Comparison of ENCODE assay signal across 8 cellular contexts in the genomic region with DNA sequence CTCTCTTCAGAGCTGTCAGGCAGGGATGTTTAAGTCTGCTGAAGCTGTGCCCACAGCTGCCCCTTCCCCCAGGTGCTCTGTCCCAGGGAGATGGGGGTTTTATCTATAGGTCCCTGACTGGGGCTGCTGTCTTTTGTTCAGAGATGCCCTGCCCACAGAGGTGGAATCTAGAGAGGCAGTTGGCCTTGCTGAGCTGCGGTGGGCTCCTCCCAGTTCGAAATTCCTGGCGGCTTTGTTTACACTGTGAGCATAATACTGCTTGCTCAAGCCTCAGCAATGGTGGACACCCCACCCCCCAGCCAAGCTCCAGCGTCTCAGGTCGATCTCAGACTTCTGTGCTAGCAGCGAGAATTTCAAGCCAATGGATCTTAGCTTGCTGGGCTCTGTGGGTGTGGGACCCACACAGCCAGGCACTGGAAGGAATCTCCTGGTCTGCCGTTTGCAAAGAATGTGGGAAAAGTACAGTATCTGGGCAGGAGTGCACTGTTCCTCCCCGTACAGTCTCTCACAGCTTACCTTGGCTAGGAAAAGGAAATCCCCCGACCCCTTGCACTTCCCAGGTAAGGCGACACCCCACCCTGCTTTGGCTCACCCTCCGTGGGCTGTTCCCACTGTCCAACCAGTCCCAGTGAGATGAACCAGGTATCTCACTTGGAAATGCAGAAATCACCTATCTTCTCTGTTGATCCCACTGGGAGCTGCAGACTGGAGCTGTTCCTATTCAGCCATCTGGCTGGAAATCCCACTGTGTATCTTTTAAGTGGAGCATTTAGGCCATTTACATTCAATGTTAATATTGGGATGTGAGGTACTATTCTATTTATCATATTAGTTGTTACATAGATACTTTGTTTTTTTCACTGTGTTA. TPM values are rescaled to one million over a fixed set of nuclear protein-coding genes. Genes with fewer than 3 reads are reported as not detected.
DNase-seq lines count a peak whose midpoint lies in the region; TF ChIP-seq lines count a peak whose summit lies in the region.
"Not testable (repeated sequence)": the region's sequence is repeated elsewhere in the genome, so short reads cannot be mapped to it uniquely, and the experiment has no call there.

No MANE protein-coding gene starts in this region.

- peak; percentile 59 for DNase-seq in Calu3
- peak; percentile 76 for DNase-seq in HT1080 (ENCODE audit: low read depth)
- peak; percentile 85 to 87 for DNase-seq in NCI-H526 (lab: John Stamatoyannopoulos, UW)
- peak; percentile 37 for DNase-seq in WERI-Rb-1
- DNase-seq in endodermal cell: peak; percentile 87
- DNase-seq in mesothelial cell of epicardium (ENCODE audit: low spot score in 2 of 2, unreplicated experiment in 2 of 2); smooth muscle cell (lab: John Stamatoyannopoulos, UW; ENCODE audit: unreplicated experiment): not testable (repeated sequence)

- H3K79me2 ChIP-seq in smooth muscle cell (ENCODE audit: low read depth): not testable (repeated sequence)

- H3K27ac ChIP-seq in WERI-Rb-1 (peak overlapping the region; percentile 33), endodermal cell (ENCODE audit: low read depth, low read length) (peak overlapping the region; percentile 24), smooth muscle cell (ENCODE audit: low read depth) (peak overlapping the region; percentile 39)

- H3K9me3 Mint-ChIP-seq in Calu3 (ENCODE audit: low read depth, unreplicated experiment); endodermal cell: not testable (repeated sequence)
- H3K9me3 Mint-ChIP-seq in mesothelial cell of epicardium: peaks cover 31% of the 10 kb centered on the region

- peak overlapping the region; percentile 83 for H3K4me2 ChIP-seq in smooth muscle cell

- H3K4me1 Mint-ChIP-seq in Calu3 (ENCODE audit: low read depth, unreplicated experiment); mesothelial cell of epicardium: not testable (repeated sequence)
- peaks cover 26% of the 10 kb centered on the region for H3K4me1 Mint-ChIP-seq in endodermal cell

- not testable (repeated sequence) for H3K9me3 ChIP-seq in WERI-Rb-1 (ENCODE audit: severe bottlenecking); smooth muscle cell (replicated peaks; ENCODE audit: low read depth)
- peaks cover 23% of the 10 kb centered on the region for H3K9me3 ChIP-seq in endodermal cell (ENCODE audit: control insufficient read depth, low read length)

- not testable (repeated sequence) for H3K27me3 ChIP-seq in WERI-Rb-1 (ENCODE audit: insufficient read depth, low read depth, severe bottlenecking); endodermal cell (ENCODE audit: control insufficient read depth, insufficient read depth, low read length, poor library complexity, severe bottlenecking); smooth muscle cell (ENCODE audit: low read depth)

- H3K4me3 Mint-ChIP-seq in Calu3 (ENCODE audit: low read depth, unreplicated experiment) (peak overlapping the region; percentile 32), endodermal cell (peak overlapping the region; percentile 52), mesothelial cell of epicardium (peak overlapping the region; percentile 72)

- H3K4me3 ChIP-seq in WERI-Rb-1 (ENCODE audit: low read depth, low read length) (peak overlapping the region; percentile 50), endodermal cell (ENCODE audit: low read length) (peak overlapping the region; percentile 78), iPS-11a (ENCODE audit: low read depth, low read length) (peak overlapping the region; percentile 10), smooth muscle cell (peak overlapping the region; percentile 50)

- not testable (repeated sequence) for TF ChIP-seq CTCF in Calu3 (IDR thresholded peaks at IDR 0.05; ENCODE audit: unreplicated experiment); WERI-Rb-1 (IDR thresholded peaks at IDR 0.05; ENCODE audit: low read depth, low read length); endodermal cell (conservative IDR thresholded peaks at IDR 0.05); mesothelial cell of epicardium (IDR thresholded peaks at IDR 0.05; ENCODE audit: unreplicated experiment); smooth muscle cell (IDR thresholded peaks at IDR 0.05; ENCODE audit: borderline replicate concordance, insufficient read depth, poor library complexity, severe bottlenecking)

- WGBS in endodermal cell (ENCODE audit: insufficient coverage in 1 of 2, insufficient read length in 1 of 2), 2 experiments: 45% methylated on average over 4 to 11 of the region's 11 CpGs
- 30% methylated on average over 11 of the region's 11 CpGs for WGBS in smooth muscle cell (ENCODE audit: low lambda C conversion rate)

- CTCF ChIA-PET in Calu3 (lab: Charles Lee): interaction anchor here (0.8 kb wide), 1 partner anchor 103 kb away, joined by 3 read pairs; no protein-coding TSS in a partner anchor

- not testable (repeated sequence) for H4K20me1 ChIP-seq in smooth muscle cell (ENCODE audit: low read depth)

- intact Hi-C loops in Calu3 (cut with micrococcal nuclease; ENCODE audit: unreplicated experiment): loop anchor here (5.0 kb wide), 1 partner anchor 103 kb away; no protein-coding TSS in a partner anchor

- H3K27me3 Mint-ChIP-seq in Calu3 (ENCODE audit: unreplicated experiment): peaks cover 31% of the 10 kb centered on the region
- H3K27me3 Mint-ChIP-seq in endodermal cell (ENCODE audit: insufficient read depth); mesothelial cell of epicardium (ENCODE audit: low read depth): not testable (repeated sequence)

- H3K9ac ChIP-seq in endodermal cell (ENCODE audit: extremely low read depth, low read length, poor library complexity, severe bottlenecking): peak overlapping the region; percentile 60
- H3K9ac ChIP-seq in smooth muscle cell (ENCODE audit: low read depth): peak overlapping the region; percentile 51

- not testable (repeated sequence) for H3K27ac Mint-ChIP-seq in Calu3 (ENCODE audit: unreplicated experiment)
- H3K27ac Mint-ChIP-seq in endodermal cell (peak overlapping the region; percentile 98), mesothelial cell of epicardium (peak overlapping the region; percentile 91)

- BruUV-seq in Calu3 (replicated peaks; lab: Mats Ljungman, UMichigan): not testable (repeated sequence)

- not testable (repeated sequence) for H3F3A ChIP-seq in smooth muscle cell (ENCODE audit: low read depth)

- not testable (repeated sequence) for H3K4me1 ChIP-seq in endodermal cell (ENCODE audit: control insufficient read depth, insufficient read depth, low read length)
- H3K4me1 ChIP-seq in smooth muscle cell (ENCODE audit: low read depth): peaks cover 13% of the 10 kb centered on the region

- peak overlapping the region; percentile 85 for H2AFZ ChIP-seq in smooth muscle cell (ENCODE audit: low read depth)

- not testable (repeated sequence) for H3K36me3 Mint-ChIP-seq in Calu3 (ENCODE audit: insufficient read depth, unreplicated experiment); endodermal cell (ENCODE audit: low read depth); mesothelial cell of epicardium

- H3K36me3 ChIP-seq in WERI-Rb-1; endodermal cell (ENCODE audit: control insufficient read depth, insufficient read depth, low read length); smooth muscle cell (ENCODE audit: low read depth): not testable (repeated sequence)

RNA-seq across cellular contexts. Expression of a gene that starts 24.9 kb away (rescaled TPM):
- 1.3 TPM in 2 replicates for total RNA-seq in Calu3 (2022)
- total RNA-seq in HT1080 (2014; rRNA removed; shearing (Covaris generic)): 3.5 and 4.9 TPM in 2 replicates
- polyA plus RNA-seq in HT1080 (2015; cell fraction: cytosol; rRNA removed): 3.2 and 4.5 TPM in 2 replicates
- polyA plus RNA-seq in HT1080 (2015; cell fraction: nucleus; rRNA removed): 8.2 and 8.7 TPM in 2 replicates
- 1 to 10 TPM; 1.8 to 2.9 TPM for total RNA-seq in endodermal cell
- polyA plus RNA-seq in endodermal cell (2013, experiment 1 of 2): 1.6 TPM
- polyA plus RNA-seq in endodermal cell (2013, experiment 2 of 2): 2.2 TPM
- 5.8 to 6.4 TPM (median 6.1 TPM) in 3 replicates for total RNA-seq in mesothelial cell of epicardium
- total RNA-seq in smooth muscle cell: 19.1 and 20.2 TPM in 2 replicates
- 8.8 and 11.2 TPM in 2 replicates for polyA plus RNA-seq in smooth muscle cell

RNA-seq across cellular contexts. Expression of a gene that starts 34.9 kb away (rescaled TPM):
- total RNA-seq in Calu3 (2022) (69.4 and 71.4 TPM in 2 replicates), endodermal cell (10 to 100 TPM; 88.8 to 95.4 TPM), mesothelial cell of epicardium (49.6 to 50.5 TPM (median 49.7 TPM) in 3 replicates), smooth muscle cell (128 and 134 TPM in 2 replicates)
- total RNA-seq in HT1080 (2014; rRNA removed; shearing (Covaris generic)): 163 and 172 TPM in 2 replicates
- polyA plus RNA-seq in HT1080 (2015; cell fraction: cytosol; rRNA removed): 153 and 191 TPM in 2 replicates
- 83.0 and 104 TPM in 2 replicates for polyA plus RNA-seq in HT1080 (2015; cell fraction: nucleus; rRNA removed)
- polyA plus RNA-seq in endodermal cell (2013, experiment 1 of 2): 95.9 TPM
- polyA plus RNA-seq in endodermal cell (2013, experiment 2 of 2): 94.3 TPM
- polyA plus RNA-seq in smooth muscle cell: 245 and 265 TPM in 2 replicates

Comparison
In these comparisons a context has a peak if more than half of its experiments do, and no peak if none do; other contexts are left out.
1. H3K4me3 ChIP-seq: peak in every context shown above with its lines; median percentile 78 in endodermal cell; 50 in WERI-Rb-1; 50 in smooth muscle cell; 10 in iPS-11a.